13 cellular contexts compared by ENCODE assay signal in the genomic region with DNA sequence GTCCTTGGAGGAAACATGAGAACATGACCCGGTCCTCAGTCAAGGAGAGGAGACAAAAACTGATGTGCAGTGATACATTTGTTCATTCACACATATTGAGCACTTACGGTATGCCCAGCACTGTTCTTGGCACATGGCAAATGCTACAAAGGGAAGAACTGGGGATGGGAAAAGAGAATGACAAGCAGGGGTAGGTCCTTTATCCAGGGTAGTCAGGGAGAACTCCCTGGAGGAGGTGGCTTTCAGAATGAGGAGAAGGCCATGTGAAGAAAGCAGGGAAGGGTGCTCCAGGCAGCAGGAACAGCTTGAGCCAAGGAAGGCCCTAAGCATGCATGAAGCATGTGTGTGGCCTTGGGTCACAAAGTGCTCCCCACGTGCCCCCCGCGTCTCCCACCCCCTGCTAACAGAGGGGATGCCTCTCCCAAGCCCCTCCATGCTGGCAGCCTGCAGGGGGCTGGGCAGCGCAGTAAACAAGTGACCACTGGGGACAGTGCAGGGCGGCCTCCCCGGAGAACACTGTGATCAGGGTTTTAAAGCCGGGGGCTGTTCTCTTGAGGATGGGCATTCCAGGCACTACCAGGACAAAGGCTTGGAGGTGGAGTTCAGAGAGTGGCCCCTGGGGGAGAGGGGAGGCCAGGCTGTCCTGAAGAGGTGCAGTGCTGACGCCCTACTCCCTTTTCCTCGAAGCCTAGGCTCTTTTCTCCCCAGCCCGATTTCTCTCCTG.
"Had no signal": no experiment of that assay in that cellular context is flagged by ENCODE, and none has a peak within 500 bp of the region (broad histone marks: within the 10 kb centered on the region; RNA-seq: fewer than 3 reads in every experiment).

No MANE protein-coding gene starts in this region.

- H3K4me1 ChIP-seq: tibial nerve had no signal

- H3K9me3 ChIP-seq: tibial nerve had no signal

- H3K27me3 ChIP-seq: cardiac muscle cell, tibial nerve had no signal

- H3K4me2 ChIP-seq: smooth muscle cell had no signal

- ATAC-seq: activated CD4-positive, CD25-positive, alpha-beta regulatory T cell treated with anti-CD3 and anti-CD28 coated beads, Interleukin-2, amount 50 U/mL, for 24 hours; effector memory CD8-positive, alpha-beta T cell had no signal

- H3K36me3 ChIP-seq: cardiac muscle cell, tibial nerve had no signal

- DNase-seq: activated gamma-delta T cell treated with Interleukin-2 at 50 U/mL for 16 hours, aorta, immature natural killer cell, left cardiac atrium, naive B cell, T-helper 2 cell had no signal

- H3K4me3 ChIP-seq: cardiac muscle cell, coronary artery, lung, smooth muscle cell, tibial nerve had no signal

- H3K27ac ChIP-seq: cardiac muscle cell, coronary artery, tibial nerve had no signal
